ENCODE assay signal across 27 cellular contexts in the genomic region with DNA sequence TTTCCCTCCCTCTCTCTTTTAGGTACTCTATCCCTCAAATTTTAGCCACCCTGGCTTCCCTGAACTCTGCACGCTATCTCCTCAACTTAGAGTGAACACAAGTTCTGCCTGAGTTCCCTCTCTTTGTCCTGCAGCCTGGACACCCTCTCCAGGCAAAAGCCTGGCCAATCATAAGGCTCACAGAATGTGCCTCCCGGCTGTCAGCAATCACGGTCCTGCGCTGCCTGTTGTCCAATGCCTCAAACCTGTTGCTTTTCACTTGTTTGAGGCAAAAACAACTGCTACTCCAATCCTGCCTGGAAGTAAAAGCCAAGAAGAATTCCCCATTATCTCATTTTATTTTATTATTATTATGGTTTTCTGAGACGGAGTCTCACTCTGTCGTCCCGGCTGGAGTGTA.
"Had no signal": no experiment of that assay in that cellular context is flagged by ENCODE, and none has a peak within 500 bp of the region (broad histone marks: within the 10 kb centered on the region; RNA-seq: fewer than 3 reads in every experiment).

No MANE protein-coding gene starts in this region.

- H3K4me1 ChIP-seq: breast epithelium, prostate gland, stomach, upper lobe of left lung had no signal

- H3K4me2 ChIP-seq: SK-N-SH had no signal

- H3K27ac ChIP-seq: breast epithelium, neutrophil, prostate gland, stomach, thyroid gland, upper lobe of left lung had no signal

- H3K4me3 ChIP-seq: breast epithelium, prostate gland, stomach, thyroid gland, upper lobe of left lung had no signal

- ATAC-seq: activated CD4-positive, alpha-beta T cell treated with anti-CD3 and anti-CD28 coated beads for 36 hours; activated naive CD4-positive, alpha-beta T cell treated with anti-CD3 and anti-CD28 coated beads, Interleukin-2, amount 50 U/mL, for 72 hours; activated T-helper 17 cell treated with anti-CD3 and anti-CD28 coated beads, Interleukin-2, amount 50 U/mL, for 72 hours; natural killer cell treated with Interleukin-12 subunit alpha and Interleukin-12 subunit beta and Interleukin-15 and Interleukin-18, amount 100 ng/mL, for 72 hours; sciatic nerve; stimulated activated memory B cell treated with anti-CD40 and anti-IgM and Interleukin-4, amounts not matched to agents 10 μg/mL and 1 μg/mL and 100 μg/mL, for 72 hours had no signal

- H3K36me3 ChIP-seq: breast epithelium, neutrophil, prostate gland, stomach, thyroid gland, upper lobe of left lung had no signal

- H3K9me3 ChIP-seq: breast epithelium, neutrophil, prostate gland, SK-N-SH, stomach, thyroid gland, upper lobe of left lung had no signal

- H3K27me3 ChIP-seq: breast epithelium, thyroid gland, upper lobe of left lung had no signal

- DNase-seq: activated CD4-positive, alpha-beta T cell treated with anti-CD3 and anti-CD28 coated beads for 36 hours; activated CD4-positive, alpha-beta T cell treated with anti-CD3 and anti-CD28 coated beads, Interleukin-2, amount 50 U/mL, for 4 hours; activated CD4-positive, CD25-positive, alpha-beta regulatory T cell; activated naive CD4-positive, alpha-beta T cell; activated T-cell treated with anti-CD3 and anti-CD28 coated beads, Interleukin-2, amount 50 U/mL, for 1 hour; effector CD8-positive, alpha-beta T cell; glutamatergic neuron; mesenchymal stem cell; retina; SK-N-SH; small intestine; stimulated activated CD4-positive, alpha-beta T cell treated with anti-CD3 and anti-CD28 coated beads, Interleukin-1b, Interleukin-23, amount 100 ng/mL, for 48 hours; stimulated activated CD4-positive, alpha-beta T cell treated with anti-CD3 and anti-CD28 coated beads, Interleukin-4, amount 100 ng/mL, for 4 hours; stimulated activated CD8-positive, alpha-beta memory T cell treated with anti-CD3 and anti-CD28 coated beads, Interleukin-4, amount 100 ng/mL, for 48 hours; stomach; SW 1271; T-helper 9 cell; thyroid gland; upper lobe of left lung had no signal

- H3K9ac ChIP-seq: SK-N-SH had no signal
